ENCODE assay signal across 1 cellular context in the genomic region with DNA sequence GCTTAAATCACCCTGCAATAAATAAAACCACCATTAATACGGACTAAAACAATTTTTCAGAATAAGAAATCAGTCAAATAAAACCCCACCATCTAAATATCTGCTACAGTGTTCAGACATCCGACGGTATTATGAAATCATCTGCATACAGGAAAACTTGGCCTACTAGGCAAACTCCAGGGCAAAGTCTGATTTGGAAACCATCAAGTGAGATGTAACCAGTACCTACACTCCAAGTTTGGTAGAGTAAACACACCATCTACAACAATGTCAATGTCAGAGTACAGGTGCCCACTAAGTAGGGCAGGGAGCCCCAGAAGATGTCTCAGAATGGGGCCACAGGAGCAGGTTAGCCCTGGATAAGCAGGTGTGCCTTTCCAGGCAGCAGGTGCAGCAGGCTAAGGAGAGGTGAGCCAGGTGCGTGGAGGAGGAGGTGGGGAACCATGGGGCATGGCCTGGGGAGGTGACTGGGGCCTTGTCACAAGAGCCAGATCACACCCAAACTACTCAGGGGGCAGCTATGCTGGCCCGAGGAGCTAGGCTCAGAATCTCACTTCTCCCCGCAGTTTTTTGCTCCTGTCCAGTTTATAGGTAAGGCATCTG.
TF ChIP-seq lines count a peak whose summit lies in the region.

No MANE protein-coding gene starts in this region.

TF ChIP-seq in HepG2, 621 proteins besides CTCF, POLR2A, EP300 and RAD21 (continued from another document and continues in another):
- TF ChIP-seq, protein P1, sequence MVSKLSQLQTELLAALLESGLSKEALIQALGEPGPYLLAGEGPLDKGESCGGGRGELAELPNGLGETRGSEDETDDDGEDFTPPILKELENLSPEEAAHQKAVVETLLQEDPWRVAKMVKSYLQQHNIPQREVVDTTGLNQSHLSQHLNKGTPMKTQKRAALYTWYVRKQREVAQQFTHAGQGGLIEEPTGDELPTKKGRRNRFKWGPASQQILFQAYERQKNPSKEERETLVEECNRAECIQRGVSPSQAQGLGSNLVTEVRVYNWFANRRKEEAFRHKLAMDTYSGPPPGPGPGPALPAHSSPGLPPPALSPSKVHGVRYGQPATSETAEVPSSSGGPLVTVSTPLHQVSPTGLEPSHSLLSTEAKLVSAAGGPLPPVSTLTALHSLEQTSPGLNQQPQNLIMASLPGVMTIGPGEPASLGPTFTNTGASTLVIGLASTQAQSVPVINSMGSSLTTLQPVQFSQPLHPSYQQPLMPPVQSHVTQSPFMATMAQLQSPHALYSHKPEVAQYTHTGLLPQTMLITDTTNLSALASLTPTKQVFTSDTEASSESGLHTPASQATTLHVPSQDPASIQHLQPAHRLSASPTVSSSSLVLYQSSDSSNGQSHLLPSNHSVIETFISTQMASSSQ (IDR thresholded peaks at IDR 0.05; ENCODE audit: low read depth), result no peak
- TF ChIP-seq, protein P1 (CRISPR knock-in tag; IDR thresholded peaks at IDR 0.05; ENCODE audit: borderline replicate concordance), result 0 out of 2 replicates have a peak, but pooled peaks have one; percentile 29
- TF ChIP-seq, protein P2, sequence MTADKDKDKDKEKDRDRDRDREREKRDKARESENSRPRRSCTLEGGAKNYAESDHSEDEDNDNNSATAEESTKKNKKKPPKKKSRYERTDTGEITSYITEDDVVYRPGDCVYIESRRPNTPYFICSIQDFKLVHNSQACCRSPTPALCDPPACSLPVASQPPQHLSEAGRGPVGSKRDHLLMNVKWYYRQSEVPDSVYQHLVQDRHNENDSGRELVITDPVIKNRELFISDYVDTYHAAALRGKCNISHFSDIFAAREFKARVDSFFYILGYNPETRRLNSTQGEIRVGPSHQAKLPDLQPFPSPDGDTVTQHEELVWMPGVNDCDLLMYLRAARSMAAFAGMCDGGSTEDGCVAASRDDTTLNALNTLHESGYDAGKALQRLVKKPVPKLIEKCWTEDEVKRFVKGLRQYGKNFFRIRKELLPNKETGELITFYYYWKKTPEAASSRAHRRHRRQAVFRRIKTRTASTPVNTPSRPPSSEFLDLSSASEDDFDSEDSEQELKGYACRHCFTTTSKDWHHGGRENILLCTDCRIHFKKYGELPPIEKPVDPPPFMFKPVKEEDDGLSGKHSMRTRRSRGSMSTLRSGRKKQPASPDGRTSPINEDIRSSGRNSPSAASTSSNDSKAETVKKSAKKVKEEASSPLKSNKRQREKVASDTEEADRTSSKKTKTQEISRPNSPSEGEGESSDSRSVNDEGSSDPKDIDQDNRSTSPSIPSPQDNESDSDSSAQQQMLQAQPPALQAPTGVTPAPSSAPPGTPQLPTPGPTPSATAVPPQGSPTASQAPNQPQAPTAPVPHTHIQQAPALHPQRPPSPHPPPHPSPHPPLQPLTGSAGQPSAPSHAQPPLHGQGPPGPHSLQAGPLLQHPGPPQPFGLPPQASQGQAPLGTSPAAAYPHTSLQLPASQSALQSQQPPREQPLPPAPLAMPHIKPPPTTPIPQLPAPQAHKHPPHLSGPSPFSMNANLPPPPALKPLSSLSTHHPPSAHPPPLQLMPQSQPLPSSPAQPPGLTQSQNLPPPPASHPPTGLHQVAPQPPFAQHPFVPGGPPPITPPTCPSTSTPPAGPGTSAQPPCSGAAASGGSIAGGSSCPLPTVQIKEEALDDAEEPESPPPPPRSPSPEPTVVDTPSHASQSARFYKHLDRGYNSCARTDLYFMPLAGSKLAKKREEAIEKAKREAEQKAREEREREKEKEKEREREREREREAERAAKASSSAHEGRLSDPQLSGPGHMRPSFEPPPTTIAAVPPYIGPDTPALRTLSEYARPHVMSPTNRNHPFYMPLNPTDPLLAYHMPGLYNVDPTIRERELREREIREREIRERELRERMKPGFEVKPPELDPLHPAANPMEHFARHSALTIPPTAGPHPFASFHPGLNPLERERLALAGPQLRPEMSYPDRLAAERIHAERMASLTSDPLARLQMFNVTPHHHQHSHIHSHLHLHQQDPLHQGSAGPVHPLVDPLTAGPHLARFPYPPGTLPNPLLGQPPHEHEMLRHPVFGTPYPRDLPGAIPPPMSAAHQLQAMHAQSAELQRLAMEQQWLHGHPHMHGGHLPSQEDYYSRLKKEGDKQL (CRISPR knock-in tag; IDR thresholded peaks at IDR 0.05; ENCODE audit: low read depth), result no peak
- TF ChIP-seq NR2F6 (IDR thresholded peaks at IDR 0.05) (no peak; the same call in 1 of the 2 replicates), NR2F6 (CRISPR knock-in tag; IDR thresholded peaks at IDR 0.05) (peak; percentile 51; the same call in 1 of the 2 replicates), ISL2 (CRISPR knock-in tag; IDR thresholded peaks at IDR 0.05) (peak; percentile 54; the same call in 1 of the 2 replicates), PHF20 (CRISPR knock-in tag; IDR thresholded peaks at IDR 0.05) (no peak), MTA1 (CRISPR knock-in tag; IDR thresholded peaks at IDR 0.05; ENCODE audit: borderline replicate concordance) (peak; percentile 74; the same call in 1 of the 2 replicates), ARHGAP35 (CRISPR knock-in tag; IDR thresholded peaks at IDR 0.05; ENCODE audit: borderline replicate concordance) (no peak), ZFY (CRISPR knock-in tag; IDR thresholded peaks at IDR 0.05) (0 out of 2 replicates have a peak, but pooled peaks have one; percentile 24), RARG (CRISPR knock-in tag; IDR thresholded peaks at IDR 0.05; ENCODE audit: low read depth) (no peak), ZNF124 (CRISPR knock-in tag; IDR thresholded peaks at IDR 0.05) (no peak), HNF4A (CRISPR knock-in tag; IDR thresholded peaks at IDR 0.05) (peak; percentile 93), FOXP1 (IDR thresholded peaks at IDR 0.05) (no peak), FOXP1 (CRISPR knock-in tag; IDR thresholded peaks at IDR 0.05) (peak; percentile 73), ATF1 (CRISPR knock-in tag; IDR thresholded peaks at IDR 0.05) (no peak), HMG20A (CRISPR knock-in tag; IDR thresholded peaks at IDR 0.05; ENCODE audit: borderline replicate concordance) (peak; percentile 51; the same call in 1 of the 2 replicates), AKAP8 (CRISPR knock-in tag; IDR thresholded peaks at IDR 0.05) (no peak)
- TF ChIP-seq, protein P3, sequence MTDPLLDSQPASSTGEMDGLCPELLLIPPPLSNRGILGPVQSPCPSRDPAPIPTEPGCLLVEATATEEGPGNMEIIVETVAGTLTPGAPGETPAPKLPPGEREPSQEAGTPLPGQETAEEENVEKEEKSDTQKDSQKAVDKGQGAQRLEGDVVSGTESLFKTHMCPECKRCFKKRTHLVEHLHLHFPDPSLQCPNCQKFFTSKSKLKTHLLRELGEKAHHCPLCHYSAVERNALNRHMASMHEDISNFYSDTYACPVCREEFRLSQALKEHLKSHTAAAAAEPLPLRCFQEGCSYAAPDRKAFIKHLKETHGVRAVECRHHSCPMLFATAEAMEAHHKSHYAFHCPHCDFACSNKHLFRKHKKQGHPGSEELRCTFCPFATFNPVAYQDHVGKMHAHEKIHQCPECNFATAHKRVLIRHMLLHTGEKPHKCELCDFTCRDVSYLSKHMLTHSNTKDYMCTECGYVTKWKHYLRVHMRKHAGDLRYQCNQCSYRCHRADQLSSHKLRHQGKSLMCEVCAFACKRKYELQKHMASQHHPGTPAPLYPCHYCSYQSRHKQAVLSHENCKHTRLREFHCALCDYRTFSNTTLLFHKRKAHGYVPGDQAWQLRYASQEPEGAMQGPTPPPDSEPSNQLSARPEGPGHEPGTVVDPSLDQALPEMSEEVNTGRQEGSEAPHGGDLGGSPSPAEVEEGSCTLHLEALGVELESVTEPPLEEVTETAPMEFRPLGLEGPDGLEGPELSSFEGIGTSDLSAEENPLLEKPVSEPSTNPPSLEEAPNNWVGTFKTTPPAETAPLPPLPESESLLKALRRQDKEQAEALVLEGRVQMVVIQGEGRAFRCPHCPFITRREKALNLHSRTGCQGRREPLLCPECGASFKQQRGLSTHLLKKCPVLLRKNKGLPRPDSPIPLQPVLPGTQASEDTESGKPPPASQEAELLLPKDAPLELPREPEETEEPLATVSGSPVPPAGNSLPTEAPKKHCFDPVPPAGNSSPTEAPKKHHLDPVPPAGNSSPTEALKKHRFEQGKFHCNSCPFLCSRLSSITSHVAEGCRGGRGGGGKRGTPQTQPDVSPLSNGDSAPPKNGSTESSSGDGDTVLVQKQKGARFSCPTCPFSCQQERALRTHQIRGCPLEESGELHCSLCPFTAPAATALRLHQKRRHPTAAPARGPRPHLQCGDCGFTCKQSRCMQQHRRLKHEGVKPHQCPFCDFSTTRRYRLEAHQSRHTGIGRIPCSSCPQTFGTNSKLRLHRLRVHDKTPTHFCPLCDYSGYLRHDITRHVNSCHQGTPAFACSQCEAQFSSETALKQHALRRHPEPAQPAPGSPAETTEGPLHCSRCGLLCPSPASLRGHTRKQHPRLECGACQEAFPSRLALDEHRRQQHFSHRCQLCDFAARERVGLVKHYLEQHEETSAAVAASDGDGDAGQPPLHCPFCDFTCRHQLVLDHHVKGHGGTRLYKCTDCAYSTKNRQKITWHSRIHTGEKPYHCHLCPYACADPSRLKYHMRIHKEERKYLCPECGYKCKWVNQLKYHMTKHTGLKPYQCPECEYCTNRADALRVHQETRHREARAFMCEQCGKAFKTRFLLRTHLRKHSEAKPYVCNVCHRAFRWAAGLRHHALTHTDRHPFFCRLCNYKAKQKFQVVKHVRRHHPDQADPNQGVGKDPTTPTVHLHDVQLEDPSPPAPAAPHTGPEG (CRISPR knock-in tag; IDR thresholded peaks at IDR 0.05), result no peak
- TF ChIP-seq, protein P4, sequence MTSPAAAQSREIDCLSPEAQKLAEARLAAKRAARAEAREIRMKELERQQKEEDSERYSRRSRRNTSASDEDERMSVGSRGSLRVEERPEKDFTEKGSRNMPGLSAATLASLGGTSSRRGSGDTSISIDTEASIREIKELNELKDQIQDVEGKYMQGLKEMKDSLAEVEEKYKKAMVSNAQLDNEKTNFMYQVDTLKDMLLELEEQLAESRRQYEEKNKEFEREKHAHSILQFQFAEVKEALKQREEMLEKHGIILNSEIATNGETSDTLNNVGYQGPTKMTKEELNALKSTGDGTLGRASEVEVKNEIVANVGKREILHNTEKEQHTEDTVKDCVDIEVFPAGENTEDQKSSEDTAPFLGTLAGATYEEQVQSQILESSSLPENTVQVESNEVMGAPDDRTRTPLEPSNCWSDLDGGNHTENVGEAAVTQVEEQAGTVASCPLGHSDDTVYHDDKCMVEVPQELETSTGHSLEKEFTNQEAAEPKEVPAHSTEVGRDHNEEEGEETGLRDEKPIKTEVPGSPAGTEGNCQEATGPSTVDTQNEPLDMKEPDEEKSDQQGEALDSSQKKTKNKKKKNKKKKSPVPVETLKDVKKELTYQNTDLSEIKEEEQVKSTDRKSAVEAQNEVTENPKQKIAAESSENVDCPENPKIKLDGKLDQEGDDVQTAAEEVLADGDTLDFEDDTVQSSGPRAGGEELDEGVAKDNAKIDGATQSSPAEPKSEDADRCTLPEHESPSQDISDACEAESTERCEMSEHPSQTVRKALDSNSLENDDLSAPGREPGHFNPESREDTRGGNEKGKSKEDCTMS (CRISPR knock-in tag; conservative IDR thresholded peaks at IDR 0.05), result no peak
- TF ChIP-seq, protein P5, sequence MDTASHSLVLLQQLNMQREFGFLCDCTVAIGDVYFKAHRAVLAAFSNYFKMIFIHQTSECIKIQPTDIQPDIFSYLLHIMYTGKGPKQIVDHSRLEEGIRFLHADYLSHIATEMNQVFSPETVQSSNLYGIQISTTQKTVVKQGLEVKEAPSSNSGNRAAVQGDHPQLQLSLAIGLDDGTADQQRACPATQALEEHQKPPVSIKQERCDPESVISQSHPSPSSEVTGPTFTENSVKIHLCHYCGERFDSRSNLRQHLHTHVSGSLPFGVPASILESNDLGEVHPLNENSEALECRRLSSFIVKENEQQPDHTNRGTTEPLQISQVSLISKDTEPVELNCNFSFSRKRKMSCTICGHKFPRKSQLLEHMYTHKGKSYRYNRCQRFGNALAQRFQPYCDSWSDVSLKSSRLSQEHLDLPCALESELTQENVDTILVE (CRISPR knock-in tag; IDR thresholded peaks at IDR 0.05), result 0 out of 2 replicates have a peak, but pooled peaks have one; percentile 17
- TF ChIP-seq, protein P6, sequence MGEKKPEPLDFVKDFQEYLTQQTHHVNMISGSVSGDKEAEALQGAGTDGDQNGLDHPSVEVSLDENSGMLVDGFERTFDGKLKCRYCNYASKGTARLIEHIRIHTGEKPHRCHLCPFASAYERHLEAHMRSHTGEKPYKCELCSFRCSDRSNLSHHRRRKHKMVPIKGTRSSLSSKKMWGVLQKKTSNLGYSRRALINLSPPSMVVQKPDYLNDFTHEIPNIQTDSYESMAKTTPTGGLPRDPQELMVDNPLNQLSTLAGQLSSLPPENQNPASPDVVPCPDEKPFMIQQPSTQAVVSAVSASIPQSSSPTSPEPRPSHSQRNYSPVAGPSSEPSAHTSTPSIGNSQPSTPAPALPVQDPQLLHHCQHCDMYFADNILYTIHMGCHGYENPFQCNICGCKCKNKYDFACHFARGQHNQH (CRISPR knock-in tag; IDR thresholded peaks at IDR 0.05), result 0 out of 2 replicates have a peak, but pooled peaks have one; percentile 51
- TF ChIP-seq, protein P7, sequence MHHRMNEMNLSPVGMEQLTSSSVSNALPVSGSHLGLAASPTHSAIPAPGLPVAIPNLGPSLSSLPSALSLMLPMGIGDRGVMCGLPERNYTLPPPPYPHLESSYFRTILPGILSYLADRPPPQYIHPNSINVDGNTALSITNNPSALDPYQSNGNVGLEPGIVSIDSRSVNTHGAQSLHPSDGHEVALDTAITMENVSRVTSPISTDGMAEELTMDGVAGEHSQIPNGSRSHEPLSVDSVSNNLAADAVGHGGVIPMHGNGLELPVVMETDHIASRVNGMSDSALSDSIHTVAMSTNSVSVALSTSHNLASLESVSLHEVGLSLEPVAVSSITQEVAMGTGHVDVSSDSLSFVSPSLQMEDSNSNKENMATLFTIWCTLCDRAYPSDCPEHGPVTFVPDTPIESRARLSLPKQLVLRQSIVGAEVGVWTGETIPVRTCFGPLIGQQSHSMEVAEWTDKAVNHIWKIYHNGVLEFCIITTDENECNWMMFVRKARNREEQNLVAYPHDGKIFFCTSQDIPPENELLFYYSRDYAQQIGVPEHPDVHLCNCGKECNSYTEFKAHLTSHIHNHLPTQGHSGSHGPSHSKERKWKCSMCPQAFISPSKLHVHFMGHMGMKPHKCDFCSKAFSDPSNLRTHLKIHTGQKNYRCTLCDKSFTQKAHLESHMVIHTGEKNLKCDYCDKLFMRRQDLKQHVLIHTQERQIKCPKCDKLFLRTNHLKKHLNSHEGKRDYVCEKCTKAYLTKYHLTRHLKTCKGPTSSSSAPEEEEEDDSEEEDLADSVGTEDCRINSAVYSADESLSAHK (CRISPR knock-in tag; IDR thresholded peaks at IDR 0.05; ENCODE audit: borderline replicate concordance), result no peak
- TF ChIP-seq, protein P8, sequence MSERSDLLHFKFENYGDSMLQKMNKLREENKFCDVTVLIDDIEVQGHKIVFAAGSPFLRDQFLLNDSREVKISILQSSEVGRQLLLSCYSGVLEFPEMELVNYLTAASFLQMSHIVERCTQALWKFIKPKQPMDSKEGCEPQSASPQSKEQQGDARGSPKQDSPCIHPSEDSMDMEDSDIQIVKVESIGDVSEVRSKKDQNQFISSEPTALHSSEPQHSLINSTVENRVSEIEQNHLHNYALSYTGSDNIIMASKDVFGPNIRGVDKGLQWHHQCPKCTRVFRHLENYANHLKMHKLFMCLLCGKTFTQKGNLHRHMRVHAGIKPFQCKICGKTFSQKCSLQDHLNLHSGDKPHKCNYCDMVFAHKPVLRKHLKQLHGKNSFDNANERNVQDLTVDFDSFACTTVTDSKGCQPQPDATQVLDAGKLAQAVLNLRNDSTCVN (CRISPR knock-in tag; IDR thresholded peaks at IDR 0.05; ENCODE audit: borderline replicate concordance), result no peak
